In the genomic region with DNA sequence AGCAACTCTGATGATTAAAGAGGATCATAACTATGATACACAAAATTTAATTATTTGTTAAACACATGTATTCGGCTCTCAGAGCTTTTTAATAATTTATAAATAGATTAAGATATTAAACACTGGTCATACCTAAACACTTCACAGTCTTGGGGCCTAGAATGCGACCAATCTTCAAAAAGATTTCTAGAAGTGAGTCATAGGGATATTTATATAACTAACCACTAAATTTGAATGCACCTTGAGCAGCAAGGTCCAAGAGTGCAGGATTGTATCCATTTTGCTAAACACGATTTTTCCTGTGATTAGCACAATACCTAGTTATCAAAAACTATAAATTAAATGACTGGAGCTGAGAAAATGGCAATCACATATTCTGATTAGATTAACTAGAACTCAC, we compare ENCODE assay signal across 19 cellular contexts.
DNase-seq lines count a peak whose midpoint lies in the region; ATAC-seq lines count a peak whose summit lies in the region.
"Had no signal": no experiment of that assay in that cellular context is flagged by ENCODE, and none has a peak within 500 bp of the region (broad histone marks: within the 10 kb centered on the region; RNA-seq: fewer than 3 reads in every experiment).

No MANE protein-coding gene starts in this region.

- H3K27ac ChIP-seq in caudate nucleus (ENCODE audit: low read depth, low read length) = no peak overlapping the region
- H3K27ac ChIP-seq: A549, epithelial cell of prostate, gastroesophageal sphincter, lower lobe of right lung had no signal

- no peak for DNase-seq in caudate nucleus (lab: John Stamatoyannopoulos, UW)
- DNase-seq in cerebellar nuclear complex (lab: John Stamatoyannopoulos, UW) = no peak
- no peak for DNase-seq in SIG-M5 (lab: John Stamatoyannopoulos, UW)
- DNase-seq in AG08395 (ENCODE audit: low spot score) = no peak
- DNase-seq: aorta; CD8-positive, alpha-beta memory T cell; IMR-90; lower lobe of right lung; natural killer cell; NCI-H1048; NCI-H748 treated with DMSO at 0.1 percent for 48 hours; stimulated activated CD4-positive, alpha-beta T cell treated with anti-CD3 and anti-CD28 coated beads, Interleukin-15, amount 100 ng/mL, for 24 hours had no signal

- peak; percentile 88 for ATAC-seq in GM18502 (IDR thresholded peaks at IDR 0.05; ENCODE audit: poor library complexity, unreplicated experiment)
- peak; percentile 90 for ATAC-seq in GM21367 (IDR thresholded peaks at IDR 0.05; ENCODE audit: unreplicated experiment)
- peak; percentile 89 for ATAC-seq in HG02884 (IDR thresholded peaks at IDR 0.05; ENCODE audit: unreplicated experiment)
- peak; percentile 98 for ATAC-seq in HG03432 (IDR thresholded peaks at IDR 0.05; ENCODE audit: unreplicated experiment)
- ATAC-seq: A549, gastroesophageal sphincter, lower lobe of right lung, natural killer cell had no signal
